ENCODE assay signal across 1 cellular context in genomic region chr4:3559381-3560290, GRCh38.
A peak's percentile ranks its signal among the peaks of the same experiment; 100 is the strongest.
TF ChIP-seq lines count a peak whose summit lies in the region.
"Not testable (repeated sequence)": the region's sequence is repeated elsewhere in the genome, so short reads cannot be mapped to it uniquely, and the experiment has no call there.

No MANE protein-coding gene starts in this region.

TF ChIP-seq in HepG2, 621 proteins besides CTCF, POLR2A, EP300 and RAD21 (continued from another document):
- TF ChIP-seq PAXIP1 (CRISPR knock-in tag; conservative IDR thresholded peaks at IDR 0.05) (peak; percentile 67), ZNF629 (CRISPR knock-in tag; conservative IDR thresholded peaks at IDR 0.05) (0 out of 2 replicates have a peak, but pooled peaks have one; percentile 28), ZNF687 (CRISPR knock-in tag; IDR thresholded peaks at IDR 0.05) (peak; percentile 32; the same call in 1 of the 2 replicates), ARID5B (CRISPR knock-in tag; IDR thresholded peaks at IDR 0.05) (0 out of 2 replicates have a peak, but pooled peaks have one; percentile 41), ZNF574 (CRISPR knock-in tag; IDR thresholded peaks at IDR 0.05) (0 out of 2 replicates have a peak, but pooled peaks have one; percentile 22), SAP130 (CRISPR knock-in tag; IDR thresholded peaks at IDR 0.05; ENCODE audit: low read depth) (peak; percentile 64), ESRRA (CRISPR knock-in tag; IDR thresholded peaks at IDR 0.05; ENCODE audit: low read depth) (0 out of 2 replicates have a peak, but pooled peaks have one; percentile 24), PPARG (CRISPR knock-in tag; conservative IDR thresholded peaks at IDR 0.05) (0 out of 2 replicates have a peak, but pooled peaks have one; percentile 40), ZNF549 (CRISPR knock-in tag; IDR thresholded peaks at IDR 0.05) (0 out of 2 replicates have a peak, but pooled peaks have one; percentile 56), FOXP4 (CRISPR knock-in tag; IDR thresholded peaks at IDR 0.05) (peak; percentile 43; the same call in 1 of the 2 replicates), FOXA1 (CRISPR knock-in tag; IDR thresholded peaks at IDR 0.05) (peak; percentile 38; the same call in 1 of the 2 replicates), GATAD2A (CRISPR knock-in tag; IDR thresholded peaks at IDR 0.05) (peak; percentile 38; the same call in 1 of the 2 replicates), ZBTB34 (CRISPR knock-in tag; IDR thresholded peaks at IDR 0.05) (0 out of 2 replicates have a peak, but pooled peaks have one; percentile 40), HNF4A (CRISPR knock-in tag; IDR thresholded peaks at IDR 0.05) (peak; percentile 75), HOXA3 (CRISPR knock-in tag; IDR thresholded peaks at IDR 0.05) (0 out of 2 replicates have a peak, but pooled peaks have one; percentile 28)
- not testable (repeated sequence) for TF ChIP-seq FOXA1 (IDR thresholded peaks at IDR 0.05)
